In genomic region chr5:59756373-59757035, GRCh38 we compare ENCODE assay signal across 1 cellular context.
TF ChIP-seq lines count a peak whose summit lies in the region.

No MANE protein-coding gene starts in this region.

TF ChIP-seq in HepG2, 621 proteins besides CTCF, POLR2A, EP300 and RAD21 (continued from another document and continues in another):
- TF ChIP-seq SKIL (CRISPR knock-in tag; IDR thresholded peaks at IDR 0.05; ENCODE audit: borderline replicate concordance) (no peak), ARID5B (CRISPR knock-in tag; IDR thresholded peaks at IDR 0.05) (0 out of 2 replicates have a peak, but pooled peaks have one; percentile 19), GRHL1 (CRISPR knock-in tag; conservative IDR thresholded peaks at IDR 0.05) (no peak), GATAD1 (CRISPR knock-in tag; IDR thresholded peaks at IDR 0.05) (no peak), DNMT3B (CRISPR knock-in tag; conservative IDR thresholded peaks at IDR 0.05) (no peak), CREB1 (IDR thresholded peaks at IDR 0.05) (no peak), CREB1 (CRISPR knock-in tag; IDR thresholded peaks at IDR 0.05) (no peak; the same call in 1 of the 2 replicates), PAXIP1 (CRISPR knock-in tag; conservative IDR thresholded peaks at IDR 0.05) (peak; percentile 58), PPARG (CRISPR knock-in tag; conservative IDR thresholded peaks at IDR 0.05) (no peak), KDM6A (CRISPR knock-in tag; IDR thresholded peaks at IDR 0.05; ENCODE audit: low read depth) (no peak), NRL (CRISPR knock-in tag; IDR thresholded peaks at IDR 0.05; ENCODE audit: borderline replicate concordance) (no peak), ZNF317 (CRISPR knock-in tag; IDR thresholded peaks at IDR 0.05) (no peak), HOXA3 (CRISPR knock-in tag; IDR thresholded peaks at IDR 0.05) (no peak), NR2F1 (CRISPR knock-in tag; IDR thresholded peaks at IDR 0.05) (no peak), CENPBD1 (CRISPR knock-in tag; IDR thresholded peaks at IDR 0.05; ENCODE audit: borderline replicate concordance, low read depth) (no peak), ZSCAN31 (CRISPR knock-in tag; IDR thresholded peaks at IDR 0.05; ENCODE audit: low read depth) (no peak), REL (CRISPR knock-in tag; conservative IDR thresholded peaks at IDR 0.05) (no peak), ZNF768 (CRISPR knock-in tag; IDR thresholded peaks at IDR 0.05) (no peak), JUNB (CRISPR knock-in tag; IDR thresholded peaks at IDR 0.05; ENCODE audit: borderline replicate concordance) (peak; percentile 87)
- TF ChIP-seq, protein P1, sequence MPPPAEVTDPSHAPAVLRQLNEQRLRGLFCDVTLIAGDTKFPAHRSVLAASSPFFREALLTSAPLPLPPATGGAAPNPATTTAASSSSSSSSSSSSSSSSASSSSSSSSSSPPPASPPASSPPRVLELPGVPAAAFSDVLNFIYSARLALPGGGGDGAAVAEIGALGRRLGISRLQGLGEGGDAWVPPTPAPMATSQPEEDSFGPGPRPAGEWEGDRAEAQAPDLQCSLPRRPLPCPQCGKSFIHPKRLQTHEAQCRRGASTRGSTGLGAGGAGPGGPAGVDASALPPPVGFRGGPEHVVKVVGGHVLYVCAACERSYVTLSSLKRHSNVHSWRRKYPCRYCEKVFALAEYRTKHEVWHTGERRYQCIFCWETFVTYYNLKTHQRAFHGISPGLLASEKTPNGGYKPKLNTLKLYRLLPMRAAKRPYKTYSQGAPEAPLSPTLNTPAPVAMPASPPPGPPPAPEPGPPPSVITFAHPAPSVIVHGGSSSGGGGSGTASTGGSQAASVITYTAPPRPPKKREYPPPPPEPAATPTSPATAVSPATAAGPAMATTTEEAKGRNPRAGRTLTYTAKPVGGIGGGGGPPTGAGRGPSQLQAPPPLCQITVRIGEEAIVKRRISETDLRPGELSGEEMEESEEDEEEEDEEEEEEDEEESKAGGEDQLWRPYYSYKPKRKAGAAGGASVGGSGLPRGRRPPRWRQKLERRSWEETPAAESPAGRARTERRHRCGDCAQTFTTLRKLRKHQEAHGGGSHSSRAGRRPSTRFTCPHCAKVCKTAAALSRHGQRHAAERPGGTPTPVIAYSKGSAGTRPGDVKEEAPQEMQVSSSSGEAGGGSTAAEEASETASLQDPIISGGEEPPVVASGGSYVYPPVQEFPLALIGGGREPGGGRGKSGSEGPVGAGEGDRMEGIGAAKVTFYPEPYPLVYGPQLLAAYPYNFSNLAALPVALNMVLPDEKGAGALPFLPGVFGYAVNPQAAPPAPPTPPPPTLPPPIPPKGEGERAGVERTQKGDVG (CRISPR knock-in tag; IDR thresholded peaks at IDR 0.05; ENCODE audit: borderline replicate concordance): no peak
- TF ChIP-seq, protein P2, sequence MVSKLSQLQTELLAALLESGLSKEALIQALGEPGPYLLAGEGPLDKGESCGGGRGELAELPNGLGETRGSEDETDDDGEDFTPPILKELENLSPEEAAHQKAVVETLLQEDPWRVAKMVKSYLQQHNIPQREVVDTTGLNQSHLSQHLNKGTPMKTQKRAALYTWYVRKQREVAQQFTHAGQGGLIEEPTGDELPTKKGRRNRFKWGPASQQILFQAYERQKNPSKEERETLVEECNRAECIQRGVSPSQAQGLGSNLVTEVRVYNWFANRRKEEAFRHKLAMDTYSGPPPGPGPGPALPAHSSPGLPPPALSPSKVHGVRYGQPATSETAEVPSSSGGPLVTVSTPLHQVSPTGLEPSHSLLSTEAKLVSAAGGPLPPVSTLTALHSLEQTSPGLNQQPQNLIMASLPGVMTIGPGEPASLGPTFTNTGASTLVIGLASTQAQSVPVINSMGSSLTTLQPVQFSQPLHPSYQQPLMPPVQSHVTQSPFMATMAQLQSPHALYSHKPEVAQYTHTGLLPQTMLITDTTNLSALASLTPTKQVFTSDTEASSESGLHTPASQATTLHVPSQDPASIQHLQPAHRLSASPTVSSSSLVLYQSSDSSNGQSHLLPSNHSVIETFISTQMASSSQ (IDR thresholded peaks at IDR 0.05; ENCODE audit: low read depth): peak; percentile 64; the same call in 1 of the 2 replicates
- TF ChIP-seq, protein P2 (CRISPR knock-in tag; IDR thresholded peaks at IDR 0.05; ENCODE audit: borderline replicate concordance): peak; percentile 42; the same call in 1 of the 2 replicates
- TF ChIP-seq, protein P3, sequence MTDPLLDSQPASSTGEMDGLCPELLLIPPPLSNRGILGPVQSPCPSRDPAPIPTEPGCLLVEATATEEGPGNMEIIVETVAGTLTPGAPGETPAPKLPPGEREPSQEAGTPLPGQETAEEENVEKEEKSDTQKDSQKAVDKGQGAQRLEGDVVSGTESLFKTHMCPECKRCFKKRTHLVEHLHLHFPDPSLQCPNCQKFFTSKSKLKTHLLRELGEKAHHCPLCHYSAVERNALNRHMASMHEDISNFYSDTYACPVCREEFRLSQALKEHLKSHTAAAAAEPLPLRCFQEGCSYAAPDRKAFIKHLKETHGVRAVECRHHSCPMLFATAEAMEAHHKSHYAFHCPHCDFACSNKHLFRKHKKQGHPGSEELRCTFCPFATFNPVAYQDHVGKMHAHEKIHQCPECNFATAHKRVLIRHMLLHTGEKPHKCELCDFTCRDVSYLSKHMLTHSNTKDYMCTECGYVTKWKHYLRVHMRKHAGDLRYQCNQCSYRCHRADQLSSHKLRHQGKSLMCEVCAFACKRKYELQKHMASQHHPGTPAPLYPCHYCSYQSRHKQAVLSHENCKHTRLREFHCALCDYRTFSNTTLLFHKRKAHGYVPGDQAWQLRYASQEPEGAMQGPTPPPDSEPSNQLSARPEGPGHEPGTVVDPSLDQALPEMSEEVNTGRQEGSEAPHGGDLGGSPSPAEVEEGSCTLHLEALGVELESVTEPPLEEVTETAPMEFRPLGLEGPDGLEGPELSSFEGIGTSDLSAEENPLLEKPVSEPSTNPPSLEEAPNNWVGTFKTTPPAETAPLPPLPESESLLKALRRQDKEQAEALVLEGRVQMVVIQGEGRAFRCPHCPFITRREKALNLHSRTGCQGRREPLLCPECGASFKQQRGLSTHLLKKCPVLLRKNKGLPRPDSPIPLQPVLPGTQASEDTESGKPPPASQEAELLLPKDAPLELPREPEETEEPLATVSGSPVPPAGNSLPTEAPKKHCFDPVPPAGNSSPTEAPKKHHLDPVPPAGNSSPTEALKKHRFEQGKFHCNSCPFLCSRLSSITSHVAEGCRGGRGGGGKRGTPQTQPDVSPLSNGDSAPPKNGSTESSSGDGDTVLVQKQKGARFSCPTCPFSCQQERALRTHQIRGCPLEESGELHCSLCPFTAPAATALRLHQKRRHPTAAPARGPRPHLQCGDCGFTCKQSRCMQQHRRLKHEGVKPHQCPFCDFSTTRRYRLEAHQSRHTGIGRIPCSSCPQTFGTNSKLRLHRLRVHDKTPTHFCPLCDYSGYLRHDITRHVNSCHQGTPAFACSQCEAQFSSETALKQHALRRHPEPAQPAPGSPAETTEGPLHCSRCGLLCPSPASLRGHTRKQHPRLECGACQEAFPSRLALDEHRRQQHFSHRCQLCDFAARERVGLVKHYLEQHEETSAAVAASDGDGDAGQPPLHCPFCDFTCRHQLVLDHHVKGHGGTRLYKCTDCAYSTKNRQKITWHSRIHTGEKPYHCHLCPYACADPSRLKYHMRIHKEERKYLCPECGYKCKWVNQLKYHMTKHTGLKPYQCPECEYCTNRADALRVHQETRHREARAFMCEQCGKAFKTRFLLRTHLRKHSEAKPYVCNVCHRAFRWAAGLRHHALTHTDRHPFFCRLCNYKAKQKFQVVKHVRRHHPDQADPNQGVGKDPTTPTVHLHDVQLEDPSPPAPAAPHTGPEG (CRISPR knock-in tag; IDR thresholded peaks at IDR 0.05): no peak
- TF ChIP-seq, protein P4, sequence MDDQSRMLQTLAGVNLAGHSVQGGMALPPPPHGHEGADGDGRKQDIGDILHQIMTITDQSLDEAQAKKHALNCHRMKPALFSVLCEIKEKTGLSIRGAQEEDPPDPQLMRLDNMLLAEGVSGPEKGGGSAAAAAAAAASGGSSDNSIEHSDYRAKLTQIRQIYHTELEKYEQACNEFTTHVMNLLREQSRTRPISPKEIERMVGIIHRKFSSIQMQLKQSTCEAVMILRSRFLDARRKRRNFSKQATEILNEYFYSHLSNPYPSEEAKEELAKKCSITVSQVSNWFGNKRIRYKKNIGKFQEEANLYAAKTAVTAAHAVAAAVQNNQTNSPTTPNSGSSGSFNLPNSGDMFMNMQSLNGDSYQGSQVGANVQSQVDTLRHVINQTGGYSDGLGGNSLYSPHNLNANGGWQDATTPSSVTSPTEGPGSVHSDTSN (CRISPR knock-in tag; IDR thresholded peaks at IDR 0.05; ENCODE audit: borderline replicate concordance): no peak
